In the genomic region with DNA sequence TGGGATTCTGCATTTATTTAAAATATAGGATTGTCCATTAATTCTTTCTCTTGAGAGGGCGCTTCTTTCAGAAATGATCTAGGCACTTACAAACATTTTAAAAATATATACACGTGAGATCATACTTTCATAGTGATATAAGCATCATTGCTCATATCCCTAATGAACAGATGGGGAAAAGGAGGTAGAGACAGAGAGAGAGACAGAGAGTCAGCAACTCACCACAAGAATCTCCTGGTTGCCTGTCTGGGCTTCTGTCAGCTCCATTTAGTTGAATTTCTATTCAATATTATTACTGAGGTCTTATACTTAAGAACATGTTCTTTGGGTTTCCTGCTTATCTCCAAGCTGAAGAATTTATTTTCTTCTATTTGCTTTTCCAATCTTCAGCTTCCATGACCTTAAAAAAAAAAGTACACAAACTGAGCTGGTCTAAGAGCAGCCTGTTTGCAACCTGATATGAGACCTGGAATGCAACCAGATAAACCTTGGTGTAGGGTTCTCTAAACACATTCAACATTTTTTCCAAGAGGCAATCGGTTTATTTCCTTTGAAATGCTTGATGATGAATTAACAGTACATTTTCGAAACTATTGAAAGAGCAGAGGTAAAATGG, we compare ENCODE assay signal across 10 cellular contexts. TPM values are rescaled to one million over a fixed set of nuclear protein-coding genes. Genes with fewer than 3 reads are reported as not detected.
DNase-seq lines count a peak whose midpoint lies in the region; ATAC-seq and TF ChIP-seq lines count a peak whose summit lies in the region.
"Had no signal": no experiment of that assay in that cellular context is flagged by ENCODE, and none has a peak within 500 bp of the region (broad histone marks: within the 10 kb centered on the region; RNA-seq: fewer than 3 reads in every experiment).

No MANE protein-coding gene starts in this region.

- H3K4me1 ChIP-seq in parathyroid adenoma, result peaks cover 8% of the 10 kb centered on the region

- no peak overlapping the region for H3K9ac ChIP-seq in parathyroid adenoma

- H3K4me2 ChIP-seq in parathyroid adenoma (ENCODE audit: low read length), result peak overlapping the region; percentile 29

- DNase-seq in Daoy (ENCODE audit: low read depth) (peak; percentile 25), M059J (ENCODE audit: low read depth) (peak; percentile 85), dedifferentiated amniotic fluid mesenchymal stem cell (ENCODE audit: extremely low spot score) (peak; percentile 41)
- DNase-seq in activated CD4-positive, alpha-beta T cell treated with anti-CD3 and anti-CD28 coated beads for 1 hour, result no peak
- DNase-seq: dorsolateral prefrontal cortex, H7, NCI-H1930 had no signal

- H3K27ac ChIP-seq in parathyroid adenoma, result no peak overlapping the region
- H3K27ac ChIP-seq: dorsolateral prefrontal cortex had no signal

- TF ChIP-seq CTCF in parathyroid adenoma (IDR thresholded peaks at IDR 0.05), result no peak

- no peak overlapping the region for H3K4me3 ChIP-seq in parathyroid adenoma (ENCODE audit: low read depth, low read length)
- H3K4me3 ChIP-seq: dorsolateral prefrontal cortex had no signal

- H3K79me2 ChIP-seq in parathyroid adenoma, result no peaks in the 10 kb centered on the region

- no peaks in the 10 kb centered on the region for H3K9me3 ChIP-seq in parathyroid adenoma (ENCODE audit: control insufficient read depth, low read length)

- ATAC-seq in HG02588 (IDR thresholded peaks at IDR 0.05; ENCODE audit: unreplicated experiment) (no peak), HG03469 (IDR thresholded peaks at IDR 0.05; ENCODE audit: unreplicated experiment) (no peak)

- H2AFZ ChIP-seq in parathyroid adenoma, result no peak overlapping the region

- no peaks in the 10 kb centered on the region for H3K27me3 ChIP-seq in parathyroid adenoma (ENCODE audit: control insufficient read depth, insufficient read depth, low read length)
- H3K27me3 ChIP-seq: dorsolateral prefrontal cortex had no signal

- no peaks in the 10 kb centered on the region for H3K36me3 ChIP-seq in parathyroid adenoma (ENCODE audit: control insufficient read depth, insufficient read depth, low read length)

RNA-seq across cellular contexts. Expression of gene LIFR, which starts 51.6 kb away (rescaled TPM):
- total RNA-seq in Daoy (2014; rRNA removed; shearing (Covaris generic)), result 7.4 and 10.1 TPM in 2 replicates
- total RNA-seq in M059J (2014; rRNA removed; shearing (Covaris generic)), result 8.9 and 10.8 TPM in 2 replicates
